8 cellular contexts compared by ENCODE assay signal in the genomic region with DNA sequence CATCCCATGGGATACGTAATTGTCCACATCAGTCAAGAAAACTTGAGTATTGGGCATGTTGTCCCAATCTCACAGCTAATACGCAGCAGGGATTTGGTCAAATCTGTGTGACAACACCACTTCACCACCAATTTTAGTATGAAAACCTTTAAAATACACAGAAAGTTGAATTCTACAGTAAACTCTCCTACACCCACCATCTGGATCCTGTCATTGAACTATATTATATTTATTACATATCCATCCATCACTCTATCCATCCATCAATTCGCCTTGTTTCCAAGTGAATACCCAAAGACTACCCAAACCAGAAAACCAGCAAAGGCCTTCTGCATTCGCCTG. TPM values are rescaled to one million over a fixed set of nuclear protein-coding genes. Genes with fewer than 3 reads are reported as not detected.
DNase-seq lines count a peak whose midpoint lies in the region; ATAC-seq and TF ChIP-seq lines count a peak whose summit lies in the region.

No MANE protein-coding gene starts in this region.

- H3K36me3 ChIP-seq in BJ (ENCODE audit: control insufficient read depth, insufficient read depth, low read length) = no peaks in the 10 kb centered on the region
- H3K36me3 ChIP-seq in KOPT-K1 (ENCODE audit: insufficient read depth, low read length) = no peaks in the 10 kb centered on the region

- H3K4me3 ChIP-seq in BJ (ENCODE audit: low read depth, low read length) = peak overlapping the region; percentile 50

- H3K9me3 ChIP-seq in KOPT-K1 (ENCODE audit: insufficient read depth, low read length, poor library complexity, severe bottlenecking) = no peaks in the 10 kb centered on the region

- DNase-seq in BJ (ENCODE audit: low read depth) = no peak
- no peak for DNase-seq in nephron progenitor cell
- no peak for DNase-seq in NCI-H187 (lab: John Stamatoyannopoulos, UW)
- DNase-seq in stimulated activated naive CD4-positive, alpha-beta T cell treated with Interleukin-2 at 50 U/mL for 16 hours (lab: John Stamatoyannopoulos, UW) = no peak
- no peak for DNase-seq in foreskin keratinocyte

- peaks cover 21% of the 10 kb centered on the region for H3K36me3 Mint-ChIP-seq in nephron progenitor cell (ENCODE audit: low read depth)

- H3K9me3 Mint-ChIP-seq in nephron progenitor cell = no peaks in the 10 kb centered on the region

- H3K4me1 Mint-ChIP-seq in nephron progenitor cell = peaks cover 47% of the 10 kb centered on the region

- no peaks in the 10 kb centered on the region for H3K27me3 Mint-ChIP-seq in nephron progenitor cell (ENCODE audit: low read depth, poor library complexity)

- H3K27ac ChIP-seq in KOPT-K1 (ENCODE audit: low read depth, low read length, poor library complexity, severe bottlenecking) (peak overlapping the region; percentile 69), cingulate gyrus (ENCODE audit: low read depth, low read length) (peak overlapping the region; percentile 92), foreskin keratinocyte (no peak overlapping the region)

- H3K4me3 Mint-ChIP-seq in nephron progenitor cell = peak overlapping the region; percentile 96

- no peaks in the 10 kb centered on the region for H3K27me3 ChIP-seq in BJ (ENCODE audit: control insufficient read depth, insufficient read depth, low read length)
- H3K27me3 ChIP-seq in foreskin keratinocyte = no peaks in the 10 kb centered on the region

- peak overlapping the region; percentile 99 for H3K27ac Mint-ChIP-seq in nephron progenitor cell

- TF ChIP-seq CTCF in BJ (IDR thresholded peaks at IDR 0.05; ENCODE audit: insufficient read depth, low read depth, low read length) (no peak), nephron progenitor cell (IDR thresholded peaks at IDR 0.05) (no peak), foreskin keratinocyte (conservative IDR thresholded peaks at IDR 0.05) (no peak)

- no peak for ATAC-seq in HG03135 (IDR thresholded peaks at IDR 0.05; ENCODE audit: unreplicated experiment)
- no peak for ATAC-seq in foreskin keratinocyte

- peaks cover 4% of the 10 kb centered on the region for H3K4me1 ChIP-seq in foreskin keratinocyte

- CTCF ChIA-PET in BJ (lab: Yijun Ruan, JAX) = no interaction called here

- POLR2A ChIA-PET in BJ (lab: Charles Lee) = no interaction called here

RNA-seq across cellular contexts. Expression of a gene that starts 0.8 kb away (rescaled TPM):
- polyA plus RNA-seq in BJ (2011; rRNA removed) (32.4 and 59.2 TPM in 2 replicates), foreskin keratinocyte (2.2 TPM in 2 replicates)
- polyA minus RNA-seq in BJ (2011; rRNA and poly(A)+ RNA removed) = 5.3 and 5.6 TPM in 2 replicates
- total RNA-seq in foreskin keratinocyte = 1.8 and 2.4 TPM in 2 replicates

RNA-seq across cellular contexts. Expression of a gene that starts 1.0 kb away (rescaled TPM):
- polyA plus RNA-seq in BJ (2011; rRNA removed) (10.0 and 22.8 TPM in 2 replicates), foreskin keratinocyte (3.2 and 3.7 TPM in 2 replicates)
- 4.4 and 6.0 TPM in 2 replicates for polyA minus RNA-seq in BJ (2011; rRNA and poly(A)+ RNA removed)
- total RNA-seq in foreskin keratinocyte = 8.2 and 10.5 TPM in 2 replicates

RNA-seq across cellular contexts. Expression of a gene that starts 28.1 kb away (rescaled TPM):
- polyA plus RNA-seq in BJ (2011; rRNA removed) (1.5 and 2.8 TPM in 2 replicates), foreskin keratinocyte (0.75 and 1.3 TPM in 2 replicates)
- polyA minus RNA-seq in BJ (2011; rRNA and poly(A)+ RNA removed) = 0.15 and 0.52 TPM in 2 replicates
- 0.81 and 2.0 TPM in 2 replicates for total RNA-seq in foreskin keratinocyte

RNA-seq across cellular contexts. Expression of a gene that starts 28.3 kb away (rescaled TPM):
- polyA plus RNA-seq in BJ (2011; rRNA removed) (30.4 and 51.6 TPM in 2 replicates), foreskin keratinocyte (20.7 and 23.8 TPM in 2 replicates)
- polyA minus RNA-seq in BJ (2011; rRNA and poly(A)+ RNA removed) = 15.3 and 22.7 TPM in 2 replicates
- total RNA-seq in foreskin keratinocyte = 32.0 and 33.6 TPM in 2 replicates

Comparison
In these comparisons a context has a peak if more than half of its experiments do, and no peak if none do; other contexts are left out.
1. RNA of a gene that starts 0.8 kb away (polyA plus RNA-seq): 32.4 to 59.2 TPM in BJ; 2.2 TPM in foreskin keratinocyte; every median in the first group is over 10 times any median in the second.